In genomic region chr19:10107817-10108367, GRCh38 we compare ENCODE assay signal across 10 cellular contexts. TPM values are rescaled to one million over a fixed set of nuclear protein-coding genes. Genes with fewer than 3 reads are reported as not detected.
DNase-seq lines count a peak whose midpoint lies in the region; ATAC-seq and TF ChIP-seq lines count a peak whose summit lies in the region.
"Had no signal": no experiment of that assay in that cellular context is flagged by ENCODE, and none has a peak within 500 bp of the region (broad histone marks: within the 10 kb centered on the region; RNA-seq: fewer than 3 reads in every experiment).

No MANE protein-coding gene starts in this region.

- peaks cover 0 to 32% (median 18%) of the 10 kb centered on the region in 4 donors for H3K36me3 ChIP-seq in transverse colon

- H3K27ac ChIP-seq in transverse colon, result no peak overlapping the region

- no peak for TF ChIP-seq POLR2A in transverse colon (IDR thresholded peaks at IDR 0.05)

- peak overlapping the region; percentile 100 for H3K27ac Mint-ChIP-seq in activated T-cell treated with anti-CD3 and anti-CD28 coated beads, Interleukin-2, amount 50 U/mL, for 24 hours
- H3K27ac Mint-ChIP-seq in activated CD8-positive, alpha-beta T cell treated with anti-CD3 and anti-CD28 coated beads, Interleukin-2, amount 10 ng/mL, durations not matched to agents 7 days and 5 days, result peak overlapping the region; percentile 96

- peaks cover 79% of the 10 kb centered on the region for H3K4me1 Mint-ChIP-seq in activated T-cell treated with anti-CD3 and anti-CD28 coated beads, Interleukin-2, amount 50 U/mL, for 24 hours (ENCODE audit: low read depth)
- H3K4me1 Mint-ChIP-seq in activated CD8-positive, alpha-beta T cell treated with anti-CD3 and anti-CD28 coated beads, Interleukin-2, amount 10 ng/mL, durations not matched to agents 7 days and 5 days (ENCODE audit: low read depth), result peaks cover 81% of the 10 kb centered on the region

- no peak for ATAC-seq in activated CD8-positive, alpha-beta T cell treated with anti-CD3 and anti-CD28 coated beads, Interleukin-2, amount 10 ng/mL, durations not matched to agents 7 days and 5 days
- no peak for ATAC-seq in HG03571 (IDR thresholded peaks at IDR 0.05; ENCODE audit: unreplicated experiment)
- ATAC-seq: heart left ventricle had no signal

- no peak for DNase-seq in activated T-cell treated with anti-CD3 and anti-CD28 coated beads, Interleukin-2, amount 50 U/mL, for 24 hours
- DNase-seq in activated T-cell treated with anti-CD3 and anti-CD28 coated beads for 4 hours, result no peak
- DNase-seq in activated CD8-positive, alpha-beta T cell treated with anti-CD3 and anti-CD28 coated beads, Interleukin-2, amount 10 ng/mL, durations not matched to agents 7 days and 5 days, result no peak
- no peak for DNase-seq in skeletal muscle cell (ENCODE audit: low read depth)
- no peak for DNase-seq in transverse colon
- DNase-seq: caudate nucleus, heart left ventricle, WERI-Rb-1 had no signal

- in situ Hi-C loops in transverse colon (cut with MboI; ENCODE audit: low pct_ligation_motif_present in 1 of 4, low pct_unique_long_range_greater_than_20kb in 1 of 4, low sequenced_read_pairs in 3 of 4), result loop anchor here in 2 of 4 donors (10.0 to 25.0 kb wide), 2 partner anchors 127 to 129 kb away; partner anchors contain the start of gene S1PR2 (in 2 of the 2)

- H3K4me3 Mint-ChIP-seq in activated T-cell treated with anti-CD3 and anti-CD28 coated beads, Interleukin-2, amount 50 U/mL, for 24 hours, result peak overlapping the region; percentile 94
- H3K4me3 Mint-ChIP-seq in activated CD8-positive, alpha-beta T cell treated with anti-CD3 and anti-CD28 coated beads, Interleukin-2, amount 10 ng/mL, durations not matched to agents 7 days and 5 days, result peak overlapping the region; percentile 84

- CTCF ChIA-PET in activated CD8-positive, alpha-beta T cell treated with anti-CD3 and anti-CD28 coated beads, Interleukin-2, amount 10 ng/mL, durations not matched to agents 7 days and 5 days (lab: Charles Lee), result interaction anchor here (0.9 to 11.3 kb wide), 5 partner anchors 9 to 151 kb away, joined by 3 to 135 read pairs (median 5); partner anchors contain the start of gene EIF3G

- no peaks in the 10 kb centered on the region for H3K9me3 ChIP-seq in transverse colon
- H3K9me3 ChIP-seq: heart left ventricle had no signal

- peak overlapping the region; percentile 70 for H3K4me3 ChIP-seq in skeletal muscle cell (ENCODE audit: low read depth, low read length)
- H3K4me3 ChIP-seq in transverse colon, result no peak overlapping the region

- no peaks in the 10 kb centered on the region for H3K27me3 ChIP-seq in transverse colon
- H3K27me3 ChIP-seq: heart left ventricle had no signal

- H3K4me1 ChIP-seq in transverse colon, result peaks cover 11 to 22% (median 18%) of the 10 kb centered on the region in 4 donors

- intact Hi-C loops in transverse colon (cut with DNase I; ENCODE audit: low total_unique reads), result no loop called here

- no peaks in the 10 kb centered on the region for H3K9me3 Mint-ChIP-seq in activated T-cell treated with anti-CD3 and anti-CD28 coated beads, Interleukin-2, amount 50 U/mL, for 24 hours
- H3K9me3 Mint-ChIP-seq in activated CD8-positive, alpha-beta T cell treated with anti-CD3 and anti-CD28 coated beads, Interleukin-2, amount 10 ng/mL, durations not matched to agents 7 days and 5 days (ENCODE audit: insufficient read depth), result no peaks in the 10 kb centered on the region

- no peak for TF ChIP-seq CTCF in transverse colon (IDR thresholded peaks at IDR 0.05)

- POLR2A ChIA-PET in activated CD8-positive, alpha-beta T cell treated with anti-CD3 and anti-CD28 coated beads, Interleukin-2, amount 10 ng/mL, durations not matched to agents 7 days and 5 days (lab: Charles Lee), result interaction anchor here (0.6 to 9.4 kb wide), 5 partner anchors 9 to 492 kb away, joined by 4 to 92 read pairs (median 4); partner anchors contain the start of gene EIF3G

- H3K27me3 Mint-ChIP-seq in activated T-cell treated with anti-CD3 and anti-CD28 coated beads, Interleukin-2, amount 50 U/mL, for 24 hours, result no peaks in the 10 kb centered on the region
- no peaks in the 10 kb centered on the region for H3K27me3 Mint-ChIP-seq in activated CD8-positive, alpha-beta T cell treated with anti-CD3 and anti-CD28 coated beads, Interleukin-2, amount 10 ng/mL, durations not matched to agents 7 days and 5 days (ENCODE audit: low read depth)

- 94% methylated on average over 9 of the region's 14 CpGs; no CpG with 5 or more reads in 1 of the 2 donors for WGBS in transverse colon (ENCODE audit: low coverage in 1 of 2), 2 donors

- H3K36me3 Mint-ChIP-seq in activated T-cell treated with anti-CD3 and anti-CD28 coated beads, Interleukin-2, amount 50 U/mL, for 24 hours (ENCODE audit: low read depth), result peaks cover 72% of the 10 kb centered on the region
- peaks cover 54% of the 10 kb centered on the region for H3K36me3 Mint-ChIP-seq in activated CD8-positive, alpha-beta T cell treated with anti-CD3 and anti-CD28 coated beads, Interleukin-2, amount 10 ng/mL, durations not matched to agents 7 days and 5 days (ENCODE audit: low read depth)

- no peak for TF ChIP-seq EP300 in transverse colon (IDR thresholded peaks at IDR 0.05; ENCODE audit: low read depth)

RNA-seq across cellular contexts. Expression of gene PPAN, which starts 1.7 kb away (rescaled TPM):
- 100 to 1,000 TPM; 107 to 121 TPM for total RNA-seq in activated CD8-positive, alpha-beta T cell treated with anti-CD3 and anti-CD28 coated beads, Interleukin-2, amount 10 ng/mL, durations not matched to agents 7 days and 5 days
- total RNA-seq in transverse colon, result 10 to 100 TPM; 10.1 to 31.8 (median 21.5) TPM

RNA-seq across cellular contexts. Expression of gene P2RY11, which starts 3.6 kb away (rescaled TPM):
- total RNA-seq in activated CD8-positive, alpha-beta T cell treated with anti-CD3 and anti-CD28 coated beads, Interleukin-2, amount 10 ng/mL, durations not matched to agents 7 days and 5 days, result 10 to 100 TPM; 50.4 to 53.6 TPM
- total RNA-seq in transverse colon, result 10 to 100 TPM in 1 of 4 donors, 1 to 10 TPM in 2, under 1 TPM in 1; 0.80 to 13.8 (median 6.9) TPM

RNA-seq across cellular contexts. Expression of gene ANGPTL6, which starts 5.4 kb away (rescaled TPM):
- 1 to 10 TPM; 3.7 to 3.9 TPM for total RNA-seq in activated CD8-positive, alpha-beta T cell treated with anti-CD3 and anti-CD28 coated beads, Interleukin-2, amount 10 ng/mL, durations not matched to agents 7 days and 5 days
- total RNA-seq in transverse colon, result 1 to 10 TPM in 1 of 4 donors, under 1 TPM in 2, not detected in 1; 0.32 to 4.5 (median 0.55) TPM
- total RNA-seq: NCI-H460 had no signal

RNA-seq across cellular contexts. Expression of gene EIF3G, which starts 11.8 kb away (rescaled TPM):
- total RNA-seq in activated CD8-positive, alpha-beta T cell treated with anti-CD3 and anti-CD28 coated beads, Interleukin-2, amount 10 ng/mL, durations not matched to agents 7 days and 5 days, result 100 to 1,000 TPM; 229 to 241 TPM
- total RNA-seq in transverse colon, result 100 to 1,000 TPM; 169 to 293 (median 198) TPM

RNA-seq across cellular contexts. Expression of gene SHFL, which starts 21.8 kb away (rescaled TPM):
- total RNA-seq in activated CD8-positive, alpha-beta T cell treated with anti-CD3 and anti-CD28 coated beads, Interleukin-2, amount 10 ng/mL, durations not matched to agents 7 days and 5 days, result 10 to 100 TPM; 81.2 to 89.5 TPM
- 10 to 100 TPM; 24.5 to 56.1 (median 39.0) TPM for total RNA-seq in transverse colon
